6 cellular contexts compared by ENCODE assay signal in genomic region chrX:66930516-66930915, GRCh38.
DNase-seq lines count a peak whose midpoint lies in the region; ATAC-seq and TF ChIP-seq lines count a peak whose summit lies in the region.
"Not testable (repeated sequence)": the region's sequence is repeated elsewhere in the genome, so short reads cannot be mapped to it uniquely, and the experiment has no call there.

No MANE protein-coding gene starts in this region.

- H3K4me1 ChIP-seq in GM23338 (ENCODE audit: insufficient read depth); iPS-15b (ENCODE audit: control insufficient read depth, insufficient read depth, low read length): not testable (repeated sequence)

- H3K9me3 Mint-ChIP-seq in GM23338, result peaks cover 13% of the 10 kb centered on the region; the same call in 1 of the 3 replicates
- not testable (repeated sequence) for H3K9me3 Mint-ChIP-seq in WTC11; activated naive CD8-positive, alpha-beta T cell treated with anti-CD3 and anti-CD28 coated beads, Interleukin-2, amount 10 ng/mL, durations not matched to agents 7 days and 5 days; neural crest cell

- CTCF ChIA-PET in WTC11 (lab: Charles Lee), result not testable (repeated sequence)

- H3K4me3 ChIP-seq in GM23338, result peak overlapping the region; percentile 36; the same call in 1 of the 2 replicates
- H3K4me3 ChIP-seq in iPS-15b (ENCODE audit: low read depth, low read length), result peak overlapping the region; percentile 8

- not testable (repeated sequence) for H3K9me2 ChIP-seq in GM23338 (ENCODE audit: insufficient read depth)

- H3K79me2 ChIP-seq in GM23338 (replicated peaks; ENCODE audit: insufficient read depth), result not testable (repeated sequence)

- H3K4me1 Mint-ChIP-seq in GM23338; WTC11; activated naive CD8-positive, alpha-beta T cell treated with anti-CD3 and anti-CD28 coated beads, Interleukin-2, amount 10 ng/mL, durations not matched to agents 7 days and 5 days; neural crest cell: not testable (repeated sequence)

- not testable (repeated sequence) for H3K4me3 Mint-ChIP-seq in GM23338; activated naive CD8-positive, alpha-beta T cell treated with anti-CD3 and anti-CD28 coated beads, Interleukin-2, amount 10 ng/mL, durations not matched to agents 7 days and 5 days
- H3K4me3 Mint-ChIP-seq in WTC11 (peak overlapping the region; percentile 25; the same call in 1 of the 2 replicates), neural crest cell (peak overlapping the region; percentile 64)

- H3K36me3 ChIP-seq in GM23338 (ENCODE audit: insufficient read depth); iPS-15b (ENCODE audit: control insufficient read depth, insufficient read depth, low read length): not testable (repeated sequence)

- peak overlapping the region; percentile 43; the same call in 1 of the 2 replicates for H3K4me2 ChIP-seq in GM23338

- not testable (repeated sequence) for H3K27me3 ChIP-seq in GM23338 (ENCODE audit: insufficient read depth); iPS-15b (ENCODE audit: control insufficient read depth, insufficient read depth, low read length)

- not testable (repeated sequence) for ATAC-seq in GM23338; WTC11; activated naive CD8-positive, alpha-beta T cell treated with anti-CD3 and anti-CD28 coated beads, Interleukin-2, amount 10 ng/mL, durations not matched to agents 7 days and 5 days (ENCODE audit: low read depth)

- not testable (repeated sequence) for TF ChIP-seq CTCF in GM23338 (conservative IDR thresholded peaks at IDR 0.05; ENCODE audit: low read depth in 2 of 2); WTC11 (IDR thresholded peaks at IDR 0.05); neural crest cell (conservative IDR thresholded peaks at IDR 0.05)

- not testable (repeated sequence) for H3K36me3 Mint-ChIP-seq in GM23338 (ENCODE audit: low read depth); WTC11; activated naive CD8-positive, alpha-beta T cell treated with anti-CD3 and anti-CD28 coated beads, Interleukin-2, amount 10 ng/mL, durations not matched to agents 7 days and 5 days; neural crest cell (ENCODE audit: low read depth)

- DNase-seq in ELF-1 (ENCODE audit: low read depth, low spot score), result peak; percentile 25
- DNase-seq in GM23338 (ENCODE audit: low spot score); WTC11 (ENCODE audit: low spot score); neural crest cell (ENCODE audit: low read depth, low spot score): not testable (repeated sequence)
- DNase-seq in activated naive CD8-positive, alpha-beta T cell treated with anti-CD3 and anti-CD28 coated beads, Interleukin-2, amount 10 ng/mL, durations not matched to agents 7 days and 5 days, result peak; percentile 4

- not testable (repeated sequence) for H2AFZ ChIP-seq in GM23338

- H4K20me1 ChIP-seq in GM23338 (replicated peaks; ENCODE audit: insufficient read depth), result not testable (repeated sequence)

- not testable (repeated sequence) for H3F3A ChIP-seq in GM23338 (replicated peaks; ENCODE audit: low read depth)

- not testable (repeated sequence) for H3K27me3 Mint-ChIP-seq in GM23338 (ENCODE audit: insufficient read depth, low read depth, poor library complexity); WTC11 (ENCODE audit: low read depth); activated naive CD8-positive, alpha-beta T cell treated with anti-CD3 and anti-CD28 coated beads, Interleukin-2, amount 10 ng/mL, durations not matched to agents 7 days and 5 days; neural crest cell (ENCODE audit: low read depth)

- H3K9me3 ChIP-seq in iPS-15b (ENCODE audit: control insufficient read depth, insufficient read depth, low read length), result not testable (repeated sequence)

- not testable (repeated sequence) for H3K27ac Mint-ChIP-seq in GM23338; WTC11; activated naive CD8-positive, alpha-beta T cell treated with anti-CD3 and anti-CD28 coated beads, Interleukin-2, amount 10 ng/mL, durations not matched to agents 7 days and 5 days; neural crest cell (ENCODE audit: unreplicated experiment)

- not testable (repeated sequence) for H3K9ac ChIP-seq in iPS-15b (ENCODE audit: low read depth, low read length)

- H3K27ac ChIP-seq in GM23338 (ENCODE audit: low read depth), result not testable (repeated sequence)

- POLR2A ChIA-PET in WTC11 (lab: Charles Lee); activated naive CD8-positive, alpha-beta T cell treated with anti-CD3 and anti-CD28 coated beads, Interleukin-2, amount 10 ng/mL, durations not matched to agents 7 days and 5 days (lab: Charles Lee): not testable (repeated sequence)
